1 cellular context compared by ENCODE assay signal in the genomic region with DNA sequence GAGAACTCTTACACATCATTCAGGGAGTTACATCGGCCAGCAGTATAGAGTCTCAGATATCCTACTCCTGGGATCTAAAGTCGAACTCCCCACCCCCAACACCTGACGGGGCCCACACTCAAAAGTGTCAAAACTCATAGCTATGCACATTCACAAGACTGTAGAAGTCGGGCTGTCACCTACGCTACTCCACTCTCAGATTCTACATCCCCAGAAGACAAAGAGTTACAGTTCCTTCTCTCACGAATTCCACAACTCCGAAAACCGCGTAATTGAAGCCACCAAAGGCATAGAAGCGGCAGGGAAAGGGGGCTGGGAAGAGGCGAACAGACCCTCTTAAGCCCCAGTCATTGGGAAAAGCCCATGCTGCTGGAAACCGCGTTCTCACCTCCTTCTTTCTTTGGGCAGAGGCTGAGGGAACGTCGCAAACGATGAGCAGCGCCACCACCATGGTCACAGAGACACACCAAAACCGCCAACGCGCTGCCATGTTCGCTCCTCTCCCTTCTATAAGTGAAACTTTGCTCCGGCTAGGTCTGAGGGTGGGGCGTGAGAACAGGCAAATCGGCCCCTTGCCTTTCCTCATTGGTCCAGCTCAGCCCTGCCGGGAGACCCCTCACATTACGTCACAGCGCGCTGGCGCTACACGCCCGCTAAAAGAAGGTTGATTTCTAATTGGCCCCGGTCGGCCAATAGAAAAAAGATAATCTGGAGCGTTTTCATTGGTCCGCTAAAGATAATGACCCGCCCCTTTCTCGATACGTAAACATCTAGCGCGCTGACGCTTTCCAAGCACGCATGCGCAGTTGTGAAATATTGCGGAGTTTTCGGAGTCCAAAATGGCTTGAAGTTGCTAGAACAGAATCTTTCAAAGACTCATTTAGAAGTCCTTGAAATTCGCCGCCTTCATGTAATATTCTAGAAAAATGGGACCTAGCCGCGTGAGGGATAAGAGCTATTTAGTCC.
TF ChIP-seq lines count a peak whose summit lies in the region.

A gene (minus strand): TSS at position 515 of the 966 bp plus-strand sequence. CDS start 25 bp downstream, at position 490.

TF ChIP-seq in HepG2, 621 proteins besides CTCF, POLR2A, EP300 and RAD21 (continued from another document and continues in another):
- TF ChIP-seq, protein P1, sequence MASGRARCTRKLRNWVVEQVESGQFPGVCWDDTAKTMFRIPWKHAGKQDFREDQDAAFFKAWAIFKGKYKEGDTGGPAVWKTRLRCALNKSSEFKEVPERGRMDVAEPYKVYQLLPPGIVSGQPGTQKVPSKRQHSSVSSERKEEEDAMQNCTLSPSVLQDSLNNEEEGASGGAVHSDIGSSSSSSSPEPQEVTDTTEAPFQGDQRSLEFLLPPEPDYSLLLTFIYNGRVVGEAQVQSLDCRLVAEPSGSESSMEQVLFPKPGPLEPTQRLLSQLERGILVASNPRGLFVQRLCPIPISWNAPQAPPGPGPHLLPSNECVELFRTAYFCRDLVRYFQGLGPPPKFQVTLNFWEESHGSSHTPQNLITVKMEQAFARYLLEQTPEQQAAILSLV (CRISPR knock-in tag; IDR thresholded peaks at IDR 0.05; ENCODE audit: borderline replicate concordance): no peak
- TF ChIP-seq, protein P2, sequence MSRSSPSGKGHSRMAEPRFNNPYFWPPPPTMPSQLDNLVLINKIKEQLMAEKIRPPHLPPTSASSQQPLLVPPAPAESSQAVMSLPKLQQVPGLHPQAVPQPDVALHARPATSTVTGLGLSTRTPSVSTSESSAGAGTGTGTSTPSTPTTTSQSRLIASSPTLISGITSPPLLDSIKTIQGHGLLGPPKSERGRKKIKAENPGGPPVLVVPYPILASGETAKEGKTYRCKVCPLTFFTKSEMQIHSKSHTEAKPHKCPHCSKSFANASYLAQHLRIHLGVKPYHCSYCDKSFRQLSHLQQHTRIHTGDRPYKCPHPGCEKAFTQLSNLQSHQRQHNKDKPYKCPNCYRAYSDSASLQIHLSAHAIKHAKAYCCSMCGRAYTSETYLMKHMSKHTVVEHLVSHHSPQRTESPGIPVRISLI (CRISPR knock-in tag; IDR thresholded peaks at IDR 0.05; ENCODE audit: borderline replicate concordance): no peak
- TF ChIP-seq, protein P3, sequence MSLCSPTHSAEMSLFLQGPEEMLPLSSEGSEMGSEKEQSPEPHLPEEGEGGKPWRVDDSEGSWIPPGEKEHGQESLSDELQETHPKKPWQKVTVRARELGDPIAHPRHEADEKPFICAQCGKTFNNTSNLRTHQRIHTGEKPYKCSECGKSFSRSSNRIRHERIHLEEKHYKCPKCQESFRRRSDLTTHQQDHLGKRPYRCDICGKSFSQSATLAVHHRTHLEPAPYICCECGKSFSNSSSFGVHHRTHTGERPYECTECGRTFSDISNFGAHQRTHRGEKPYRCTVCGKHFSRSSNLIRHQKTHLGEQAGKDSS (CRISPR knock-in tag; IDR thresholded peaks at IDR 0.05; ENCODE audit: borderline replicate concordance, low read depth): no peak
- no peak for TF ChIP-seq ARID2 (CRISPR knock-in tag; IDR thresholded peaks at IDR 0.05; ENCODE audit: borderline replicate concordance)
- TF ChIP-seq, protein P4, sequence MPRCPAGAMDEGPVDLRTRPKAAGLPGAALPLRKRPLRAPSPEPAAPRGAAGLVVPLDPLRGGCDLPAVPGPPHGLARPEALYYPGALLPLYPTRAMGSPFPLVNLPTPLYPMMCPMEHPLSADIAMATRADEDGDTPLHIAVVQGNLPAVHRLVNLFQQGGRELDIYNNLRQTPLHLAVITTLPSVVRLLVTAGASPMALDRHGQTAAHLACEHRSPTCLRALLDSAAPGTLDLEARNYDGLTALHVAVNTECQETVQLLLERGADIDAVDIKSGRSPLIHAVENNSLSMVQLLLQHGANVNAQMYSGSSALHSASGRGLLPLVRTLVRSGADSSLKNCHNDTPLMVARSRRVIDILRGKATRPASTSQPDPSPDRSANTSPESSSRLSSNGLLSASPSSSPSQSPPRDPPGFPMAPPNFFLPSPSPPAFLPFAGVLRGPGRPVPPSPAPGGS (CRISPR knock-in tag; IDR thresholded peaks at IDR 0.05): no peak
- no peak for TF ChIP-seq SIX4 (CRISPR knock-in tag; IDR thresholded peaks at IDR 0.05)
- no peak for TF ChIP-seq ZBTB21 (CRISPR knock-in tag; IDR thresholded peaks at IDR 0.05)
- no peak for TF ChIP-seq ZNF34 (CRISPR knock-in tag; IDR thresholded peaks at IDR 0.05; ENCODE audit: borderline replicate concordance)
- TF ChIP-seq, protein P5, sequence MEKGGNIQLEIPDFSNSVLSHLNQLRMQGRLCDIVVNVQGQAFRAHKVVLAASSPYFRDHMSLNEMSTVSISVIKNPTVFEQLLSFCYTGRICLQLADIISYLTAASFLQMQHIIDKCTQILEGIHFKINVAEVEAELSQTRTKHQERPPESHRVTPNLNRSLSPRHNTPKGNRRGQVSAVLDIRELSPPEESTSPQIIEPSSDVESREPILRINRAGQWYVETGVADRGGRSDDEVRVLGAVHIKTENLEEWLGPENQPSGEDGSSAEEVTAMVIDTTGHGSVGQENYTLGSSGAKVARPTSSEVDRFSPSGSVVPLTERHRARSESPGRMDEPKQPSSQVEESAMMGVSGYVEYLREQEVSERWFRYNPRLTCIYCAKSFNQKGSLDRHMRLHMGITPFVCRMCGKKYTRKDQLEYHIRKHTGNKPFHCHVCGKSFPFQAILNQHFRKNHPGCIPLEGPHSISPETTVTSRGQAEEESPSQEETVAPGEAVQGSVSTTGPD (CRISPR knock-in tag; IDR thresholded peaks at IDR 0.05): no peak
- no peak for TF ChIP-seq TRIM24 (CRISPR knock-in tag; IDR thresholded peaks at IDR 0.05)
- no peak for TF ChIP-seq SMC3 (IDR thresholded peaks at IDR 0.05; ENCODE audit: low read length)
- TF ChIP-seq ZNF253 (CRISPR knock-in tag; IDR thresholded peaks at IDR 0.05; ENCODE audit: borderline replicate concordance): no peak
- TF ChIP-seq SYNCRIP (IDR thresholded peaks at IDR 0.05; ENCODE audit: insufficient read depth, low read depth, low read length): no peak
- TF ChIP-seq PHF8 (CRISPR knock-in tag; IDR thresholded peaks at IDR 0.05): peak; percentile 59; the same call in 1 of the 2 replicates
- no peak for TF ChIP-seq NR1H2 (CRISPR knock-in tag; IDR thresholded peaks at IDR 0.05; ENCODE audit: borderline replicate concordance, low read depth)
- no peak for TF ChIP-seq KLF13 (CRISPR knock-in tag; IDR thresholded peaks at IDR 0.05)
- TF ChIP-seq, protein P6, sequence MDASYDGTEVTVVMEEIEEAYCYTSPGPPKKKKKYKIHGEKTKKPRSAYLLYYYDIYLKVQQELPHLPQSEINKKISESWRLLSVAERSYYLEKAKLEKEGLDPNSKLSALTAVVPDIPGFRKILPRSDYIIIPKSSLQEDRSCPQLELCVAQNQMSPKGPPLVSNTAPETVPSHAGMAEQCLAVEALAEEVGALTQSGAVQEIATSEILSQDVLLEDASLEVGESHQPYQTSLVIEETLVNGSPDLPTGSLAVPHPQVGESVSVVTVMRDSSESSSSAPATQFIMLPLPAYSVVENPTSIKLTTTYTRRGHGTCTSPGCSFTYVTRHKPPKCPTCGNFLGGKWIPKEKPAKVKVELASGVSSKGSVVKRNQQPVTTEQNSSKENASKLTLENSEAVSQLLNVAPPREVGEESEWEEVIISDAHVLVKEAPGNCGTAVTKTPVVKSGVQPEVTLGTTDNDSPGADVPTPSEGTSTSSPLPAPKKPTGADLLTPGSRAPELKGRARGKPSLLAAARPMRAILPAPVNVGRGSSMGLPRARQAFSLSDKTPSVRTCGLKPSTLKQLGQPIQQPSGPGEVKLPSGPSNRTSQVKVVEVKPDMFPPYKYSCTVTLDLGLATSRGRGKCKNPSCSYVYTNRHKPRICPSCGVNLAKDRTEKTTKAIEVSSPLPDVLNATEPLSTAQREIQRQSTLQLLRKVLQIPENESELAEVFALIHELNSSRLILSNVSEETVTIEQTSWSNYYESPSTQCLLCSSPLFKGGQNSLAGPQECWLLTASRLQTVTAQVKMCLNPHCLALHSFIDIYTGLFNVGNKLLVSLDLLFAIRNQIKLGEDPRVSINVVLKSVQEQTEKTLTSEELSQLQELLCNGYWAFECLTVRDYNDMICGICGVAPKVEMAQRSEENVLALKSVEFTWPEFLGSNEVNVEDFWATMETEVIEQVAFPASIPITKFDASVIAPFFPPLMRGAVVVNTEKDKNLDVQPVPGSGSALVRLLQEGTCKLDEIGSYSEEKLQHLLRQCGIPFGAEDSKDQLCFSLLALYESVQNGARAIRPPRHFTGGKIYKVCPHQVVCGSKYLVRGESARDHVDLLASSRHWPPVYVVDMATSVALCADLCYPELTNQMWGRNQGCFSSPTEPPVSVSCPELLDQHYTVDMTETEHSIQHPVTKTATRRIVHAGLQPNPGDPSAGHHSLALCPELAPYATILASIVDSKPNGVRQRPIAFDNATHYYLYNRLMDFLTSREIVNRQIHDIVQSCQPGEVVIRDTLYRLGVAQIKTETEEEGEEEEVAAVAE (CRISPR knock-in tag; IDR thresholded peaks at IDR 0.05; ENCODE audit: borderline replicate concordance): no peak
- no peak for TF ChIP-seq ZNF3 (CRISPR knock-in tag; IDR thresholded peaks at IDR 0.05)
- no peak for TF ChIP-seq ZNF446 (CRISPR knock-in tag; IDR thresholded peaks at IDR 0.05)
- no peak for TF ChIP-seq MEIS2 (CRISPR knock-in tag; IDR thresholded peaks at IDR 0.05)
- peak; percentile 91 for TF ChIP-seq SPEN (CRISPR knock-in tag; IDR thresholded peaks at IDR 0.05; ENCODE audit: low read depth)
- no peak for TF ChIP-seq ZNF746 (CRISPR knock-in tag; IDR thresholded peaks at IDR 0.05)
- no peak for TF ChIP-seq ZNF329 (CRISPR knock-in tag; IDR thresholded peaks at IDR 0.05; ENCODE audit: low read depth)
- TF ChIP-seq BCL6 (CRISPR knock-in tag; IDR thresholded peaks at IDR 0.05): no peak
- no peak; the same call in 1 of the 2 replicates for TF ChIP-seq ZNF788 (CRISPR knock-in tag; IDR thresholded peaks at IDR 0.05; ENCODE audit: borderline replicate concordance)
- TF ChIP-seq THYN1 (CRISPR knock-in tag; IDR thresholded peaks at IDR 0.05; ENCODE audit: borderline replicate concordance, low read depth): no peak
- no peak for TF ChIP-seq ZNF564 (CRISPR knock-in tag; IDR thresholded peaks at IDR 0.05)
- no peak for TF ChIP-seq GABPA (IDR thresholded peaks at IDR 0.05; ENCODE audit: low read depth, low read length)
- no peak for TF ChIP-seq GABPA (CRISPR knock-in tag; IDR thresholded peaks at IDR 0.05; ENCODE audit: low read depth)
- TF ChIP-seq, protein P7, sequence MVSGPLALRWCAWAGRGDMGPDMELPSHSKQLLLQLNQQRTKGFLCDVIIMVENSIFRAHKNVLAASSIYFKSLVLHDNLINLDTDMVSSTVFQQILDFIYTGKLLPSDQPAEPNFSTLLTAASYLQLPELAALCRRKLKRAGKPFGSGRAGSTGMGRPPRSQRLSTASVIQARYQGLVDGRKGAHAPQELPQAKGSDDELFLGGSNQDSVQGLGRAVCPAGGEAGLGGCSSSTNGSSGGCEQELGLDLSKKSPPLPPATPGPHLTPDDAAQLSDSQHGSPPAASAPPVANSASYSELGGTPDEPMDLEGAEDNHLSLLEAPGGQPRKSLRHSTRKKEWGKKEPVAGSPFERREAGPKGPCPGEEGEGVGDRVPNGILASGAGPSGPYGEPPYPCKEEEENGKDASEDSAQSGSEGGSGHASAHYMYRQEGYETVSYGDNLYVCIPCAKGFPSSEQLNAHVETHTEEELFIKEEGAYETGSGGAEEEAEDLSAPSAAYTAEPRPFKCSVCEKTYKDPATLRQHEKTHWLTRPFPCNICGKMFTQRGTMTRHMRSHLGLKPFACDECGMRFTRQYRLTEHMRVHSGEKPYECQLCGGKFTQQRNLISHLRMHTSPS (CRISPR knock-in tag; IDR thresholded peaks at IDR 0.05; ENCODE audit: low read depth): no peak
- no peak for TF ChIP-seq ZNF839 (CRISPR knock-in tag; IDR thresholded peaks at IDR 0.05; ENCODE audit: borderline replicate concordance)
- no peak for TF ChIP-seq ZNF160 (CRISPR knock-in tag; IDR thresholded peaks at IDR 0.05)
- TF ChIP-seq, protein P8, sequence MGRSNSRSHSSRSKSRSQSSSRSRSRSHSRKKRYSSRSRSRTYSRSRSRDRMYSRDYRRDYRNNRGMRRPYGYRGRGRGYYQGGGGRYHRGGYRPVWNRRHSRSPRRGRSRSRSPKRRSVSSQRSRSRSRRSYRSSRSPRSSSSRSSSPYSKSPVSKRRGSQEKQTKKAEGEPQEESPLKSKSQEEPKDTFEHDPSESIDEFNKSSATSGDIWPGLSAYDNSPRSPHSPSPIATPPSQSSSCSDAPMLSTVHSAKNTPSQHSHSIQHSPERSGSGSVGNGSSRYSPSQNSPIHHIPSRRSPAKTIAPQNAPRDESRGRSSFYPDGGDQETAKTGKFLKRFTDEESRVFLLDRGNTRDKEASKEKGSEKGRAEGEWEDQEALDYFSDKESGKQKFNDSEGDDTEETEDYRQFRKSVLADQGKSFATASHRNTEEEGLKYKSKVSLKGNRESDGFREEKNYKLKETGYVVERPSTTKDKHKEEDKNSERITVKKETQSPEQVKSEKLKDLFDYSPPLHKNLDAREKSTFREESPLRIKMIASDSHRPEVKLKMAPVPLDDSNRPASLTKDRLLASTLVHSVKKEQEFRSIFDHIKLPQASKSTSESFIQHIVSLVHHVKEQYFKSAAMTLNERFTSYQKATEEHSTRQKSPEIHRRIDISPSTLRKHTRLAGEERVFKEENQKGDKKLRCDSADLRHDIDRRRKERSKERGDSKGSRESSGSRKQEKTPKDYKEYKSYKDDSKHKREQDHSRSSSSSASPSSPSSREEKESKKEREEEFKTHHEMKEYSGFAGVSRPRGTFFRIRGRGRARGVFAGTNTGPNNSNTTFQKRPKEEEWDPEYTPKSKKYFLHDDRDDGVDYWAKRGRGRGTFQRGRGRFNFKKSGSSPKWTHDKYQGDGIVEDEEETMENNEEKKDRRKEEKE (IDR thresholded peaks at IDR 0.05): no peak
- TF ChIP-seq TARDBP (CRISPR knock-in tag; IDR thresholded peaks at IDR 0.05): no peak
- no peak for TF ChIP-seq ZNF546 (CRISPR knock-in tag; conservative IDR thresholded peaks at IDR 0.05)
- TF ChIP-seq, protein P9, sequence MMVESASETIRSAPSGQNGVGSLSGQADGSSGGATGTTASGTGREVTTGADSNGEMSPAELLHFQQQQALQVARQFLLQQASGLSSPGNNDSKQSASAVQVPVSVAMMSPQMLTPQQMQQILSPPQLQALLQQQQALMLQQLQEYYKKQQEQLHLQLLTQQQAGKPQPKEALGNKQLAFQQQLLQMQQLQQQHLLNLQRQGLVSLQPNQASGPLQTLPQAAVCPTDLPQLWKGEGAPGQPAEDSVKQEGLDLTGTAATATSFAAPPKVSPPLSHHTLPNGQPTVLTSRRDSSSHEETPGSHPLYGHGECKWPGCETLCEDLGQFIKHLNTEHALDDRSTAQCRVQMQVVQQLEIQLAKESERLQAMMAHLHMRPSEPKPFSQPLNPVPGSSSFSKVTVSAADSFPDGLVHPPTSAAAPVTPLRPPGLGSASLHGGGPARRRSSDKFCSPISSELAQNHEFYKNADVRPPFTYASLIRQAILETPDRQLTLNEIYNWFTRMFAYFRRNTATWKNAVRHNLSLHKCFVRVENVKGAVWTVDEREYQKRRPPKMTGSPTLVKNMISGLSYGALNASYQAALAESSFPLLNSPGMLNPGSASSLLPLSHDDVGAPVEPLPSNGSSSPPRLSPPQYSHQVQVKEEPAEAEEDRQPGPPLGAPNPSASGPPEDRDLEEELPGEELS (CRISPR knock-in tag; IDR thresholded peaks at IDR 0.05): no peak
